In the genomic region with DNA sequence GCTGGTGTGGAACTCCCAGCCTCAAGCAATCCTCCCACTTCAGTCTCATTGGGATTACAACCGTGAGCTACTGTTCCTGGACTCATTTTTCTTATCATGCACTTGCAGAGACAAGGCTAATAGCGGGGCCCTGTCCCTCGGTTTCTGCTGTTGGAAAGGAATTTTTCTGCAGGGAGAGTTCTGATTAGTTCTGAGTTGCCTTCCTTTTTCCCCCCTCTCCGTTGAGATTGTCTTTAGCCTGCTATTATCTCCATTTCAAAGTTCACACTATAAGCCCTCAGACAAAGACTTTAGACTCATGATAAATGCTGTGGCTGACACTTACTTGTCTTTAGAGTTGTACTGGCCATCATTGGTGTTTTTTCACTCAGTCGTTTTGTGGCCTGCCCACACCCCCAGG, we compare ENCODE assay signal across 19 cellular contexts.
DNase-seq lines count a peak whose midpoint lies in the region; ATAC-seq and TF ChIP-seq lines count a peak whose summit lies in the region.
"Had no signal": no experiment of that assay in that cellular context is flagged by ENCODE, and none has a peak within 500 bp of the region (broad histone marks: within the 10 kb centered on the region; RNA-seq: fewer than 3 reads in every experiment).

No MANE protein-coding gene starts in this region.

- intact Hi-C loops in activated CD4-positive, alpha-beta T cell treated with anti-CD3 and anti-CD28 coated beads, Interleukin-2, amount 10 ng/mL, durations not matched to agents 24 days and 14 days (cut with micrococcal nuclease): no loop called here
- intact Hi-C loops in activated B cell treated with CpG ODN at 0.5 μM for 24 hours (cut with micrococcal nuclease): no loop called here
- intact Hi-C loops in left colon (cut with DNase I, micrococcal nuclease): no loop called here

- H3K27me3 Mint-ChIP-seq in activated CD4-positive, alpha-beta T cell treated with anti-CD3 and anti-CD28 coated beads, Interleukin-2, amount 10 ng/mL, durations not matched to agents 24 days and 14 days: no peaks in the 10 kb centered on the region
- H3K27me3 Mint-ChIP-seq in activated B cell treated with CpG ODN at 0.5 μM for 24 hours: no peaks in the 10 kb centered on the region
- H3K27me3 Mint-ChIP-seq in activated CD4-positive, alpha-beta memory T cell treated with anti-CD3 and anti-CD28 coated beads, Interleukin-2, amount 10 ng/mL, durations not matched to agents 7 days and 5 days: no peaks in the 10 kb centered on the region
- H3K27me3 Mint-ChIP-seq: CD4-positive, alpha-beta memory T cell had no signal

- no peak for TF ChIP-seq CTCF in activated B cell treated with CpG ODN at 0.5 μM for 24 hours (IDR thresholded peaks at IDR 0.05)

- ATAC-seq in activated B cell treated with CpG ODN at 0.5 μM for 24 hours (ENCODE audit: low read depth) (no peak), left colon (peak; percentile 51), HG02759 (IDR thresholded peaks at IDR 0.05; ENCODE audit: unreplicated experiment) (no peak)
- peak; percentile 35 for ATAC-seq in stimulated activated effector memory CD8-positive, alpha-beta T cell treated with anti-CD3 and anti-CD28 coated beads, Interleukin-12 subunit alpha, Interleukin-12 subunit beta, amount 100 ng/mL, for 72 hours
- ATAC-seq: GM23338 had no signal

- no peak for DNase-seq in activated CD4-positive, alpha-beta T cell treated with anti-CD3 and anti-CD28 coated beads, Interleukin-2, amount 10 ng/mL, durations not matched to agents 24 days and 14 days
- DNase-seq in activated CD4-positive, alpha-beta T cell treated with anti-CD3 and anti-CD28 coated beads, Interleukin-2, amount 50 U/mL, for 4 hours: no peak
- DNase-seq in activated B cell treated with CpG ODN at 0.5 μM for 24 hours (no peak), left colon (no peak)
- no peak for DNase-seq in stimulated activated effector memory CD8-positive, alpha-beta T cell treated with anti-CD3 and anti-CD28 coated beads, Interleukin-12 subunit alpha, Interleukin-12 subunit beta, amount 100 ng/mL, for 72 hours (ENCODE audit: low spot score in 2 of 2)
- DNase-seq in activated CD4-positive, alpha-beta memory T cell treated with anti-CD3 and anti-CD28 coated beads, Interleukin-2, amount 10 ng/mL, durations not matched to agents 7 days and 5 days: no peak
- DNase-seq: 8988T; Calu3; CD4-positive, alpha-beta memory T cell; DMS153; NCI-H1092 treated with DMSO at 0.1 percent for 48 hours; NCI-H1436 treated with DMSO at 0.1 percent for 48 hours; NCI-H1930; NCI-H345; NCI-H524 treated with DMSO at 0.1 percent for 48 hours; NCI-H82; Peyer's patch had no signal

- H3K4me3 Mint-ChIP-seq in activated CD4-positive, alpha-beta T cell treated with anti-CD3 and anti-CD28 coated beads, Interleukin-2, amount 10 ng/mL, durations not matched to agents 24 days and 14 days: no peak overlapping the region
- no peak overlapping the region for H3K4me3 Mint-ChIP-seq in activated B cell treated with CpG ODN at 0.5 μM for 24 hours
- peak overlapping the region; percentile 68 for H3K4me3 Mint-ChIP-seq in stimulated activated effector memory CD8-positive, alpha-beta T cell treated with anti-CD3 and anti-CD28 coated beads, Interleukin-12 subunit alpha, Interleukin-12 subunit beta, amount 100 ng/mL, for 72 hours
- no peak overlapping the region for H3K4me3 Mint-ChIP-seq in activated CD4-positive, alpha-beta memory T cell treated with anti-CD3 and anti-CD28 coated beads, Interleukin-2, amount 10 ng/mL, durations not matched to agents 7 days and 5 days
- H3K4me3 Mint-ChIP-seq: CD4-positive, alpha-beta memory T cell; GM23338 had no signal

- H3K36me3 Mint-ChIP-seq in activated CD4-positive, alpha-beta T cell treated with anti-CD3 and anti-CD28 coated beads, Interleukin-2, amount 10 ng/mL, durations not matched to agents 24 days and 14 days (ENCODE audit: low read depth): peaks cover 31% of the 10 kb centered on the region
- peaks cover 20% of the 10 kb centered on the region for H3K36me3 Mint-ChIP-seq in activated B cell treated with CpG ODN at 0.5 μM for 24 hours (ENCODE audit: low read depth)
- peaks cover 23% of the 10 kb centered on the region for H3K36me3 Mint-ChIP-seq in stimulated activated effector memory CD8-positive, alpha-beta T cell treated with anti-CD3 and anti-CD28 coated beads, Interleukin-12 subunit alpha, Interleukin-12 subunit beta, amount 100 ng/mL, for 72 hours
- H3K36me3 Mint-ChIP-seq in activated CD4-positive, alpha-beta memory T cell treated with anti-CD3 and anti-CD28 coated beads, Interleukin-2, amount 10 ng/mL, durations not matched to agents 7 days and 5 days (ENCODE audit: low read depth): peaks cover 20% of the 10 kb centered on the region

- CTCF ChIA-PET in activated B cell treated with CpG ODN at 0.5 μM for 24 hours (lab: Charles Lee): no interaction called here
- CTCF ChIA-PET in activated CD4-positive, alpha-beta memory T cell treated with anti-CD3 and anti-CD28 coated beads, Interleukin-2, amount 10 ng/mL, durations not matched to agents 7 days and 5 days (lab: Charles Lee): interaction anchor here (1.4 kb wide), 1 partner anchor 24 kb away, joined by 3 read pairs; no protein-coding TSS in a partner anchor

- POLR2A ChIA-PET in activated B cell treated with CpG ODN at 0.5 μM for 24 hours (lab: Charles Lee): interaction anchor here (1.0 kb wide), 1 partner anchor 95 kb away, joined by 5 read pairs; no protein-coding TSS in a partner anchor
- POLR2A ChIA-PET in activated CD4-positive, alpha-beta memory T cell treated with anti-CD3 and anti-CD28 coated beads, Interleukin-2, amount 10 ng/mL, durations not matched to agents 7 days and 5 days (lab: Charles Lee): no interaction called here

- H3K4me1 Mint-ChIP-seq in activated CD4-positive, alpha-beta T cell treated with anti-CD3 and anti-CD28 coated beads, Interleukin-2, amount 10 ng/mL, durations not matched to agents 24 days and 14 days: peaks cover 27% of the 10 kb centered on the region
- peaks cover 28% of the 10 kb centered on the region for H3K4me1 Mint-ChIP-seq in activated B cell treated with CpG ODN at 0.5 μM for 24 hours
- H3K4me1 Mint-ChIP-seq in stimulated activated effector memory CD8-positive, alpha-beta T cell treated with anti-CD3 and anti-CD28 coated beads, Interleukin-12 subunit alpha, Interleukin-12 subunit beta, amount 100 ng/mL, for 72 hours: peaks cover 49% of the 10 kb centered on the region
- H3K4me1 Mint-ChIP-seq in activated CD4-positive, alpha-beta memory T cell treated with anti-CD3 and anti-CD28 coated beads, Interleukin-2, amount 10 ng/mL, durations not matched to agents 7 days and 5 days: peaks cover 14% of the 10 kb centered on the region

- no peaks in the 10 kb centered on the region for H3K9me3 Mint-ChIP-seq in activated CD4-positive, alpha-beta T cell treated with anti-CD3 and anti-CD28 coated beads, Interleukin-2, amount 10 ng/mL, durations not matched to agents 24 days and 14 days
- H3K9me3 Mint-ChIP-seq in activated B cell treated with CpG ODN at 0.5 μM for 24 hours: no peaks in the 10 kb centered on the region
- no peaks in the 10 kb centered on the region for H3K9me3 Mint-ChIP-seq in stimulated activated effector memory CD8-positive, alpha-beta T cell treated with anti-CD3 and anti-CD28 coated beads, Interleukin-12 subunit alpha, Interleukin-12 subunit beta, amount 100 ng/mL, for 72 hours
- no peaks in the 10 kb centered on the region for H3K9me3 Mint-ChIP-seq in activated CD4-positive, alpha-beta memory T cell treated with anti-CD3 and anti-CD28 coated beads, Interleukin-2, amount 10 ng/mL, durations not matched to agents 7 days and 5 days
- H3K9me3 Mint-ChIP-seq: GM23338 had no signal

- peak overlapping the region; percentile 31 for H3K27ac Mint-ChIP-seq in activated CD4-positive, alpha-beta T cell treated with anti-CD3 and anti-CD28 coated beads, Interleukin-2, amount 10 ng/mL, durations not matched to agents 24 days and 14 days
- H3K27ac Mint-ChIP-seq in activated B cell treated with CpG ODN at 0.5 μM for 24 hours: peak overlapping the region; percentile 41
- peak overlapping the region; percentile 82 for H3K27ac Mint-ChIP-seq in stimulated activated effector memory CD8-positive, alpha-beta T cell treated with anti-CD3 and anti-CD28 coated beads, Interleukin-12 subunit alpha, Interleukin-12 subunit beta, amount 100 ng/mL, for 72 hours
- no peak overlapping the region for H3K27ac Mint-ChIP-seq in activated CD4-positive, alpha-beta memory T cell treated with anti-CD3 and anti-CD28 coated beads, Interleukin-2, amount 10 ng/mL, durations not matched to agents 7 days and 5 days
- H3K27ac Mint-ChIP-seq: GM23338 had no signal

Comparison
In these comparisons a context has a peak if more than half of its experiments do, and no peak if none do; other contexts are left out.
1. ATAC-seq: peak in left colon (single experiment) and stimulated activated effector memory CD8-positive, alpha-beta T cell treated with anti-CD3 and anti-CD28 coated beads, Interleukin-12 subunit alpha, Interleukin-12 subunit beta, amount 100 ng/mL, for 72 hours (single experiment); none in activated B cell treated with CpG ODN at 0.5 μM for 24 hours (single experiment) and HG02759 (single experiment).